Comparison of ENCODE assay signal across 8 cellular contexts in the genomic region with DNA sequence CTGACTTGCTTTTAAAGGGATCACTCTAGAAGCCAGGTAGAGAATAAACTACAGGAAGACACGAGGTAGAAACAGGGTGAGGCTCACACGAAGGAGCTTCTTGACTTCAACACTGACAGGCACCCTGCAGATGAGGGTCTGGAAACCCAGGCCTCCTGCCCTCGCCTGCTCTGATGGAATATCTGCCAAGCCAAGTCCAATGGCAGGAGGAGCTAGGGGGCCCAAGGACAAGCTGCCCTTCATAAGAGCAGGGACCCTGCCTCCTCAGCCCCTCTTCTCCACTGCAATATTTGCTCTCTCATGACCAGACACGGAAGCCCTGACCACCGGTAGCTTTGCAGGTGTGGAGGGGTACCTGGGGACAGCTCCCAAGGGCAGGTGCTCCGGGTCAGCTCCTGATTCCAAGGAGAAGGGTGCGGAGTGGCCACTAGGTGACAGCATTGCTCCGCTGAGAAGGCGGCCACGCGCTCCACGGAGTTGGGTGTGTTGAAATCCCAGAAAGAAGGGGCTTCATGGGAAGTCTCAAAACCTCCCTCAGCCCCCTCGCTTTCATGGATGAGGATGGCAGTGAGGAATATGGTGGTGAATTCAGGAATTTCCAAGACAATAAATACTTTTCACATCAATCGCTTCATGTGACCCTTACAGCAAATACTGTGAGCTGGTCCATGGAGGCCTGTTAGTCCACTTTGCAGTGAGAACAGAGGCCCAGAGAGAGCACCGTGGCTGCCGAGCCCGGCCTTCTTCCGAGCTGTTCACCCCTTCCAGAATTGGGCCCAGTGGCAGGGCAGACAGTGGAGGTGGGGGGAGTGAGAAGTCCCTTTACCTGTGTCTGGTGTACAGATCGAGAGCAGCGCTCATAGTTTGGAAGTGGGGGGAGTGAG. TPM values are rescaled to one million over a fixed set of nuclear protein-coding genes. Genes with fewer than 3 reads are reported as not detected.
DNase-seq lines count a peak whose midpoint lies in the region; ATAC-seq and TF ChIP-seq lines count a peak whose summit lies in the region.

No MANE protein-coding gene starts in this region.

- H3K9me3 Mint-ChIP-seq in naive thymus-derived CD4-positive, alpha-beta T cell: peaks cover 0 to 3% (median 0%) of the 10 kb centered on the region in 11 donors

- DNase-seq in NCI-H2107 treated with DMSO at 0.1 percent for 48 hours (lab: John Stamatoyannopoulos, UW; ENCODE audit: unreplicated experiment) (peak; percentile 15), NCI-H2107 (lab: John Stamatoyannopoulos, UW) (no peak), NCI-H460 (ENCODE audit: extremely low read depth, low read depth) (peak; percentile 32), epithelial cell of esophagus (ENCODE audit: low read depth) (peak; percentile 51)
- peak in 2 of 3 experiments; percentile 30 to 58 for DNase-seq in activated CD8-positive, alpha-beta memory T cell treated with anti-CD3 and anti-CD28 coated beads for 48 hours (ENCODE audit: low read depth in 2 of 3, low spot score in 2 of 3)
- peak; percentile 16 to 67 (median 52) for DNase-seq in naive thymus-derived CD4-positive, alpha-beta T cell
- DNase-seq in stimulated activated naive CD4-positive, alpha-beta T cell treated with Interleukin-2 at 50 U/mL for 16 hours (lab: John Stamatoyannopoulos, UW): peak; percentile 33

- CTCF ChIA-PET in naive thymus-derived CD4-positive, alpha-beta T cell (lab: Charles Lee): interaction anchor here (0.6 to 4.1 kb wide), 20 partner anchors 8 to 277 kb away, joined by 3 to 58 read pairs (median 4); no protein-coding TSS in a partner anchor

- H3K9me3 ChIP-seq in naive thymus-derived CD4-positive, alpha-beta T cell (ENCODE audit: control insufficient read depth in 2 of 3, low read length in 3 of 3): no peaks in the 10 kb centered on the region

- no peak overlapping the region for H3K27ac Mint-ChIP-seq in naive thymus-derived CD4-positive, alpha-beta T cell

- H3K36me3 Mint-ChIP-seq in naive thymus-derived CD4-positive, alpha-beta T cell: no peaks in the 10 kb centered on the region

- no peak overlapping the region for H3K4me3 Mint-ChIP-seq in naive thymus-derived CD4-positive, alpha-beta T cell

- H3K4me3 ChIP-seq in epithelial cell of esophagus (ENCODE audit: low read length): no peak overlapping the region
- H3K4me3 ChIP-seq in naive thymus-derived CD4-positive, alpha-beta T cell (ENCODE audit: low read length): no peak overlapping the region

- peak; percentile 49 for ATAC-seq in naive thymus-derived CD4-positive, alpha-beta T cell
- ATAC-seq in GM18861 (IDR thresholded peaks at IDR 0.05; ENCODE audit: unreplicated experiment): no peak

- no peaks in the 10 kb centered on the region for H3K4me1 ChIP-seq in naive thymus-derived CD4-positive, alpha-beta T cell (ENCODE audit: control insufficient read depth in 2 of 2, insufficient read depth in 2 of 2, low read length in 2 of 2)

- TF ChIP-seq CTCF in epithelial cell of esophagus (IDR thresholded peaks at IDR 0.05; ENCODE audit: insufficient read depth, low read depth, low read length, missing control alignments): peak; percentile 99

- POLR2A ChIA-PET in naive thymus-derived CD4-positive, alpha-beta T cell (lab: Charles Lee): interaction anchor here (0.6 to 1.1 kb wide), 2 partner anchors 58 to 85 kb away, joined by 3 to 4 read pairs; no protein-coding TSS in a partner anchor

- H3K27ac ChIP-seq in naive thymus-derived CD4-positive, alpha-beta T cell (ENCODE audit: low read depth, low read length): no peak overlapping the region

- H3K4me1 Mint-ChIP-seq in naive thymus-derived CD4-positive, alpha-beta T cell: peaks cover 0 to 4% (median 0%) of the 10 kb centered on the region in 7 donors

- intact Hi-C loops in naive thymus-derived CD4-positive, alpha-beta T cell (cut with micrococcal nuclease): loop anchor here (1.0 kb wide), 1 partner anchor 84 kb away; no protein-coding TSS in a partner anchor

- H3K27me3 ChIP-seq in naive thymus-derived CD4-positive, alpha-beta T cell (ENCODE audit: control insufficient read depth in 2 of 2, insufficient read depth in 2 of 2, low read length in 2 of 2): no peaks in the 10 kb centered on the region

- H3K27me3 Mint-ChIP-seq in naive thymus-derived CD4-positive, alpha-beta T cell: peaks cover 12 to 48% (median 23%) of the 10 kb centered on the region in 5 donors

- no peaks in the 10 kb centered on the region for H3K36me3 ChIP-seq in naive thymus-derived CD4-positive, alpha-beta T cell (ENCODE audit: control insufficient read depth in 2 of 3, insufficient read depth in 3 of 3, low read length in 3 of 3)

RNA-seq across cellular contexts. Expression of a gene that starts 33.2 kb away (rescaled TPM):
- 0.98 and 1.4 TPM in 2 replicates for total RNA-seq in NCI-H460 (2014; rRNA removed; shearing (Covaris generic))
- polyA plus RNA-seq in NCI-H460 (2014; cell fraction: nucleus; rRNA removed): 0.60 and 0.85 TPM in 2 replicates
- not detected for total RNA-seq in naive thymus-derived CD4-positive, alpha-beta T cell
- not detected for polyA plus RNA-seq in naive thymus-derived CD4-positive, alpha-beta T cell
